20 cellular contexts compared by ENCODE assay signal in the genomic region with DNA sequence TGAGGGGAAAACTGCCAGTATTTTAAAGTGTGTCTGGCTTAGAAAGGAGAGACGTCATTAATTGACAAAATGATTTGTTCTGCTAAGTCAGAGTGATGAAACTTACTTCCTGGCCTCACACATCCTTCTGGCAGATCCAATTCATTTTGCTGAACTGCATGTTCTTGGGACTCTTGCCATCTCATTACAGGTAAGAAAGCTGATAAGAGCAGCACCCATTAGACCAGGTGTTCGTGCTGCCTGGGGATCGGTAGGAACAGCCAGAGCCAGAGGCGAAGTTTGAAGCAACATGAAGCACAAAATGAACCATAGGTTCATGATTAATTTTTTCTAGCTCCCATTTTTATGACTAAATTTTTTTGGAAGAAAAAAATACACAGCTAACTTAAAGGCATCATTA. TPM values are rescaled to one million over a fixed set of nuclear protein-coding genes. Genes with fewer than 3 reads are reported as not detected.
DNase-seq lines count a peak whose midpoint lies in the region; FAIRE-seq and TF ChIP-seq lines count a peak whose summit lies in the region.
"Had no signal": no experiment of that assay in that cellular context is flagged by ENCODE, and none has a peak within 500 bp of the region (broad histone marks: within the 10 kb centered on the region; RNA-seq: fewer than 3 reads in every experiment).

No MANE protein-coding gene starts in this region.

- DNase-seq in SK-N-MC (ENCODE audit: low read depth, low spot score) = no peak
- DNase-seq in keratinocyte (ENCODE audit: low read depth, low spot score) = no peak
- peak; percentile 9 for DNase-seq in prostate gland (ENCODE audit: low spot score)
- DNase-seq in dorsolateral prefrontal cortex = no peak
- DNase-seq in HFFc6 = no peak
- no peak for DNase-seq in anterior cingulate cortex (lab: John Stamatoyannopoulos, UW)
- DNase-seq: CD8-positive, alpha-beta memory T cell; EL; NCI-H1105 treated with DMSO at 0.1 percent for 48 hours; NCI-H1694 treated with DMSO at 0.1 percent for 48 hours; NCI-H2107; NCI-H345; NCI-H524 treated with DMSO at 0.1 percent for 48 hours; SIG-M5 had no signal

- no peak overlapping the region for H3K4me3 Mint-ChIP-seq in HFFc6
- H3K4me3 Mint-ChIP-seq: CD8-positive, alpha-beta memory T cell; IgD-negative memory B cell had no signal

- no peaks in the 10 kb centered on the region for H3K36me3 Mint-ChIP-seq in HFFc6 (ENCODE audit: low read depth)
- H3K36me3 Mint-ChIP-seq: CD8-positive, alpha-beta memory T cell; IgD-negative memory B cell had no signal

- no peak for FAIRE-seq in keratinocyte (lab: Jason Lieb, UNC)
- FAIRE-seq: GM12891, GM18507, H1 had no signal

- H3K36me3 ChIP-seq in SK-N-MC (ENCODE audit: insufficient read depth, low read length) (no peaks in the 10 kb centered on the region), keratinocyte (ENCODE audit: control insufficient read depth in 2 of 2, extremely low read depth in 1 of 2, insufficient read depth in 2 of 2, low read length in 2 of 2) (no peaks in the 10 kb centered on the region), prostate gland (no peaks in the 10 kb centered on the region)
- H3K36me3 ChIP-seq: BLaER1 treated with 17β-estradiol and CSF1 and Interleukin-3, amounts not matched to agents 10 nM and 100 nM had no signal

- H3K9ac ChIP-seq in SK-N-MC (ENCODE audit: insufficient read length) (no peak overlapping the region), keratinocyte (ENCODE audit: control insufficient read depth, extremely low read depth, insufficient read depth, low read length) (no peak overlapping the region)
- H3K9ac ChIP-seq: BLaER1 treated with 17β-estradiol and CSF1 and Interleukin-3, amounts not matched to agents 10 nM and 100 nM had no signal

- H2AFZ ChIP-seq in keratinocyte (ENCODE audit: control insufficient read depth, low read length) = peak overlapping the region; percentile 13

- no peaks in the 10 kb centered on the region for H3K27me3 Mint-ChIP-seq in HFFc6 (ENCODE audit: insufficient read depth)

- dilution Hi-C loops in keratinocyte (cut with MboI; ENCODE audit: extremely low pct_ligation_motif_present, low sequenced_read_pairs) = no loop called here

- peak overlapping the region; percentile 23 for H3K4me2 ChIP-seq in keratinocyte (ENCODE audit: control insufficient read depth, extremely low read depth, insufficient read depth, low read depth, low read length)
- H3K4me2 ChIP-seq: BLaER1 treated with 17β-estradiol and CSF1 and Interleukin-3, amounts not matched to agents 10 nM and 100 nM had no signal

- H3K27me3 ChIP-seq in keratinocyte (ENCODE audit: control insufficient read depth, extremely low read depth, insufficient read depth, low read length) = no peaks in the 10 kb centered on the region
- H3K27me3 ChIP-seq in prostate gland (replicated peaks; ENCODE audit: insufficient read depth) = no peaks in the 10 kb centered on the region
- no peaks in the 10 kb centered on the region for H3K27me3 ChIP-seq in dorsolateral prefrontal cortex
- H3K27me3 ChIP-seq: BLaER1 treated with 17β-estradiol and CSF1 and Interleukin-3, amounts not matched to agents 10 nM and 100 nM had no signal

- no peak overlapping the region for H3K27ac Mint-ChIP-seq in HFFc6
- H3K27ac Mint-ChIP-seq: CD8-positive, alpha-beta memory T cell; IgD-negative memory B cell had no signal

- H3K4me3 ChIP-seq in SK-N-MC = no peak overlapping the region; the same call in 1 of the 2 replicates
- H3K4me3 ChIP-seq in keratinocyte (ENCODE audit: control insufficient read depth in 2 of 3, extremely low read depth in 1 of 3, insufficient read depth in 2 of 3, low read depth in 1 of 3, low read length in 3 of 3) = no peak overlapping the region
- no peak overlapping the region for H3K4me3 ChIP-seq in prostate gland
- H3K4me3 ChIP-seq in dorsolateral prefrontal cortex = no peak overlapping the region
- H3K4me3 ChIP-seq: BLaER1 treated with 17β-estradiol and CSF1 and Interleukin-3, amounts not matched to agents 10 nM and 100 nM had no signal

- intact Hi-C loops in prostate gland (cut with DNase I) (no loop called here), dorsolateral prefrontal cortex (cut with DNase I) (no loop called here)

- H4K20me1 ChIP-seq in keratinocyte (ENCODE audit: control insufficient read depth, extremely low read depth, insufficient read depth, low read length) = no peaks in the 10 kb centered on the region
- H4K20me1 ChIP-seq: BLaER1 treated with 17β-estradiol and CSF1 and Interleukin-3, amounts not matched to agents 10 nM and 100 nM had no signal

- no peaks in the 10 kb centered on the region for H3K79me2 ChIP-seq in keratinocyte (ENCODE audit: control insufficient read depth, insufficient read depth, low read length)

- 52% methylated on average over 4 of the region's 4 CpGs for WGBS in prostate gland

- no peak for TF ChIP-seq POLR2A in prostate gland (IDR thresholded peaks at IDR 0.05)

- H3K9me1 ChIP-seq in keratinocyte (ENCODE audit: control insufficient read depth, extremely low read depth, insufficient read depth, low read length) = no peaks in the 10 kb centered on the region

- H3K27ac ChIP-seq in C4-2B (peak overlapping the region; percentile 8; the same call in 1 of the 2 replicates), SK-N-MC (0 out of 2 replicates have a peak overlapping the region, but pooled peaks have one; percentile 8), keratinocyte (ENCODE audit: control insufficient read depth, insufficient read depth, low read length) (no peak overlapping the region), prostate gland (no peak overlapping the region), dorsolateral prefrontal cortex (no peak overlapping the region)
- H3K27ac ChIP-seq: BLaER1 treated with 17β-estradiol and CSF1 and Interleukin-3, amounts not matched to agents 10 nM and 100 nM had no signal

- H3K9me3 ChIP-seq in SK-N-MC (ENCODE audit: low read depth, low read length) = no peaks in the 10 kb centered on the region
- H3K9me3 ChIP-seq in keratinocyte (ENCODE audit: control insufficient read depth, low read depth, low read length) = no peaks in the 10 kb centered on the region
- H3K9me3 ChIP-seq in prostate gland = no peaks in the 10 kb centered on the region
- H3K9me3 ChIP-seq: BLaER1 treated with 17β-estradiol and CSF1 and Interleukin-3, amounts not matched to agents 10 nM and 100 nM had no signal

- H3K4me1 Mint-ChIP-seq in HFFc6 (ENCODE audit: low read depth) = peaks cover 29% of the 10 kb centered on the region
- H3K4me1 Mint-ChIP-seq: CD8-positive, alpha-beta memory T cell; IgD-negative memory B cell had no signal

- no peaks in the 10 kb centered on the region for H3K9me3 Mint-ChIP-seq in HFFc6

- TF ChIP-seq CTCF in C4-2B (conservative IDR thresholded peaks at IDR 0.05) = no peak
- TF ChIP-seq CTCF in keratinocyte (optimal IDR thresholded peaks at IDR 0.05 in 1 of 3, IDR thresholded peaks at IDR 0.05 in 1 of 3, conservative IDR thresholded peaks at IDR 0.05 in 1 of 3; ENCODE audit: extremely low read depth in 1 of 3, insufficient read depth in 2 of 3, low read length in 3 of 3) = no peak
- TF ChIP-seq CTCF in prostate gland (IDR thresholded peaks at IDR 0.05) = no peak
- TF ChIP-seq CTCF in dorsolateral prefrontal cortex (IDR thresholded peaks at IDR 0.05 in 54 of 56, conservative IDR thresholded peaks at IDR 0.05 in 2 of 56; ENCODE audit: low read depth in 1 of 56, partially characterized antibody in 56 of 56) = no peak
- TF ChIP-seq CTCF in HFFc6 (IDR thresholded peaks at IDR 0.05) = no peak

- peaks cover 14% of the 10 kb centered on the region for H3K4me1 ChIP-seq in keratinocyte (ENCODE audit: control insufficient read depth, extremely low read depth, insufficient read depth, low read length)
- H3K4me1 ChIP-seq in prostate gland (replicated peaks) = no peaks in the 10 kb centered on the region

RNA-seq across cellular contexts. Expression of gene KCNE4, which starts 38.1 kb away (rescaled TPM):
- 0.01 to 0.13 TPM (median 0.09 TPM) in 3 replicates for polyA plus RNA-seq in keratinocyte
- polyA plus RNA-seq in keratinocyte (2011; ENCODE audit: low read depth) = not detected
- 0.06 and 0.18 TPM in 2 replicates for polyA plus RNA-seq in keratinocyte (2011; cell fraction: cytosol; rRNA removed)
- 0.11 TPM in 1 of 2 replicates, not detected in the other for polyA plus RNA-seq in keratinocyte (2011; cell fraction: nucleus; rRNA removed)
- 0.13 and 0.16 TPM in 2 replicates for polyA plus RNA-seq in keratinocyte (2012; ENCODE audit: low replicate concordance)
- not detected in 3 replicates for polyA minus RNA-seq in keratinocyte
- not detected for polyA minus RNA-seq in keratinocyte (2011; cell fraction: cytosol; rRNA and poly(A)+ RNA removed)
- polyA minus RNA-seq in keratinocyte (2011; cell fraction: nucleus; rRNA and poly(A)+ RNA removed) = not detected in 2 replicates
- total RNA-seq in prostate gland (1 to 10 TPM; 1.0 to 4.1 TPM), dorsolateral prefrontal cortex (10 to 100 TPM in 15 of 120 experiments, 1 to 10 TPM in 104, under 1 TPM in 1; 0.99 to 25.8 (median 4.2) TPM)
- total RNA-seq in HFFc6 (2021; fragmentation: NEBNext Ultra II Directional; extraction: Animal tissue kit (Norgen Biotek cat#: 25700)) = 10 to 100 TPM in 1 of 6 experiments, 1 to 10 TPM in 5; 4.6 to 10.5 (median 5.0) TPM
- total RNA-seq: CD8-positive, alpha-beta memory T cell had no signal
- polyA plus RNA-seq: CD8-positive, alpha-beta memory T cell; IgD-negative memory B cell had no signal

Comparison
In these comparisons a context has a peak if more than half of its experiments do, and no peak if none do; other contexts are left out.
1. H3K27ac ChIP-seq: peak in C4-2B (single experiment) and SK-N-MC (single experiment); none in keratinocyte (single experiment), prostate gland (0 of 2) and dorsolateral prefrontal cortex (0 of 59).